In the genomic region with DNA sequence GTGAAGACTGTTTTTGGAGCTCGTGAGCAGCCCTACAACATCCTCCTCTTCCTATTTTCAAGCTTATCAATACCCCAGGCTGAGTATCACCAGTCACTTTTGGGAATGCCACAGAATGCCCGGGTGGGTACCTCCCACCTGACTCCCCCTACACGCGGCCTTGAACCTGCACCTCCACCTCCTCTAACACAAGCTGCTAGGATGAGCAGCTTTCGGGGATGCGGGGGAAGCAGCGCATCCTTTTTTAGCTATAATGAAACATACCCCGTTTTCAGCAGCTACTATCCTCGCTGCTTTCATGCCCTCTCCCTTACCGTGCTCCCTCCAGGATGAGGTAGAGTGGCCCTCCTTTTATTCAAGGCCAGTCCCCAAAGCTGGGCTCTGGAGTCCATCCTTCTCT, we compare ENCODE assay signal across 17 cellular contexts. TPM values are rescaled to one million over a fixed set of nuclear protein-coding genes. Genes with fewer than 3 reads are reported as not detected.
DNase-seq lines count a peak whose midpoint lies in the region; ATAC-seq, FAIRE-seq and TF ChIP-seq lines count a peak whose summit lies in the region.
"Had no signal": no experiment of that assay in that cellular context is flagged by ENCODE, and none has a peak within 500 bp of the region (broad histone marks: within the 10 kb centered on the region; RNA-seq: fewer than 3 reads in every experiment).

No MANE protein-coding gene starts in this region.

- H3K4me3 Mint-ChIP-seq in CD4-positive, CD25-positive, alpha-beta regulatory T cell, result peak overlapping the region in 3 of 4 donors; percentile 38 to 51 (median 42)
- no peak overlapping the region for H3K4me3 Mint-ChIP-seq in CD8-positive, alpha-beta T cell

- no peaks in the 10 kb centered on the region for H3K27me3 ChIP-seq in CD4-positive, CD25-positive, alpha-beta regulatory T cell (ENCODE audit: control insufficient read depth, insufficient read depth, low read length)
- no peaks in the 10 kb centered on the region for H3K27me3 ChIP-seq in CD8-positive, alpha-beta T cell (ENCODE audit: insufficient read depth, low read length)
- no peaks in the 10 kb centered on the region for H3K27me3 ChIP-seq in pancreas
- H3K27me3 ChIP-seq: dorsolateral prefrontal cortex, esophagus squamous epithelium, ovary had no signal

- peaks cover 2% of the 10 kb centered on the region for H3K36me3 ChIP-seq in CD4-positive, CD25-positive, alpha-beta regulatory T cell (ENCODE audit: control insufficient read depth, insufficient read depth, low read length)
- no peaks in the 10 kb centered on the region for H3K36me3 ChIP-seq in CD8-positive, alpha-beta T cell (ENCODE audit: insufficient read depth, low read length)
- H3K36me3 ChIP-seq in pancreas, result no peaks in the 10 kb centered on the region
- H3K36me3 ChIP-seq: ovary had no signal

- TF ChIP-seq CTCF in CD8-positive, alpha-beta T cell (IDR thresholded peaks at IDR 0.05), result no peak
- no peak for TF ChIP-seq CTCF in pancreas (IDR thresholded peaks at IDR 0.05)

- CTCF ChIA-PET in CD8-positive, alpha-beta T cell (lab: Charles Lee), result no interaction called here

- no peak for DNase-seq in CD4-positive, CD25-positive, alpha-beta regulatory T cell
- no peak for DNase-seq in CD8-positive, alpha-beta T cell
- no peak for DNase-seq in pancreas
- DNase-seq in NCI-H748 treated with DMSO at 0.1 percent for 48 hours (lab: John Stamatoyannopoulos, UW), result no peak
- DNase-seq in LoVo (ENCODE audit: low spot score), result no peak
- DNase-seq: activated CD4-positive, CD25-positive, alpha-beta regulatory T cell; AML-193; esophagus squamous epithelium; GDM1; HCEC 1CT; KBM-7; NCI-H2029 treated with DMSO at 0.1 percent for 48 hours; ovary; T-helper 1 cell had no signal

- no peaks in the 10 kb centered on the region for H3K27me3 Mint-ChIP-seq in CD4-positive, CD25-positive, alpha-beta regulatory T cell
- no peaks in the 10 kb centered on the region for H3K27me3 Mint-ChIP-seq in CD8-positive, alpha-beta T cell (ENCODE audit: low read depth)

- peaks cover 6% of the 10 kb centered on the region for H3K36me3 Mint-ChIP-seq in CD4-positive, CD25-positive, alpha-beta regulatory T cell
- H3K36me3 Mint-ChIP-seq in CD8-positive, alpha-beta T cell, result peaks cover 22% of the 10 kb centered on the region

- H3K9me3 Mint-ChIP-seq in CD4-positive, CD25-positive, alpha-beta regulatory T cell, result no peaks in the 10 kb centered on the region
- H3K9me3 Mint-ChIP-seq in CD8-positive, alpha-beta T cell, result no peaks in the 10 kb centered on the region

- ATAC-seq in CD4-positive, CD25-positive, alpha-beta regulatory T cell (ENCODE audit: low read depth in 2 of 2), result no peak
- no peak for ATAC-seq in CD8-positive, alpha-beta T cell
- ATAC-seq in pancreas (peak in 1 of 4 donors; percentile 8), HG03097 (IDR thresholded peaks at IDR 0.05; ENCODE audit: low FRiP score, unreplicated experiment) (no peak)

- POLR2A ChIA-PET in CD8-positive, alpha-beta T cell (lab: Charles Lee), result no interaction called here

- intact Hi-C loops in CD8-positive, alpha-beta T cell (cut with DNase I, micrococcal nuclease), result loop anchor here in 1 of 2 experiments (5.0 kb wide), 1 partner anchor 39 kb away; no protein-coding TSS in a partner anchor
- intact Hi-C loops in pancreas (cut with DNase I), result no loop called here

- no peak overlapping the region for H3K27ac ChIP-seq in CD4-positive, CD25-positive, alpha-beta regulatory T cell (ENCODE audit: insufficient read depth, low read length, poor library complexity, severe bottlenecking)
- no peak overlapping the region for H3K27ac ChIP-seq in CD8-positive, alpha-beta T cell (ENCODE audit: low read depth, low read length)
- H3K27ac ChIP-seq in angular gyrus (ENCODE audit: low read depth, low read length), result peak overlapping the region; percentile 67
- peak overlapping the region; percentile 19 to 64 (median 46) for H3K27ac ChIP-seq in pancreas
- H3K27ac ChIP-seq: ovary had no signal

- WGBS in pancreas, 2 donors, result 76 to 80% methylated on average over 10 of the region's 10 CpGs

- H3K4me1 Mint-ChIP-seq in CD4-positive, CD25-positive, alpha-beta regulatory T cell, result peaks cover 29 to 100% (median 79%) of the 10 kb centered on the region in 4 donors
- peaks cover 90% of the 10 kb centered on the region for H3K4me1 Mint-ChIP-seq in CD8-positive, alpha-beta T cell (ENCODE audit: low read depth)

- no peak for FAIRE-seq in pancreas (lab: Jason Lieb, UNC)

- no peak overlapping the region for H3K4me3 ChIP-seq in CD4-positive, CD25-positive, alpha-beta regulatory T cell (ENCODE audit: low read depth, low read length)
- H3K4me3 ChIP-seq in CD8-positive, alpha-beta T cell (ENCODE audit: low read depth, low read length), result no peak overlapping the region
- no peak overlapping the region for H3K4me3 ChIP-seq in pancreas
- H3K4me3 ChIP-seq: esophagus squamous epithelium, ovary had no signal

- peaks cover 91% of the 10 kb centered on the region for H3K4me1 ChIP-seq in CD4-positive, CD25-positive, alpha-beta regulatory T cell (ENCODE audit: control insufficient read depth, insufficient read depth, low read length, poor library complexity, severe bottlenecking)
- peaks cover 64% of the 10 kb centered on the region for H3K4me1 ChIP-seq in CD8-positive, alpha-beta T cell (ENCODE audit: insufficient read depth, low read length)
- peaks cover 0 to 13% (median 3%) of the 10 kb centered on the region in 3 donors for H3K4me1 ChIP-seq in pancreas

- peak overlapping the region in 2 of 3 donors; percentile 82 to 95 for H3K27ac Mint-ChIP-seq in CD4-positive, CD25-positive, alpha-beta regulatory T cell
- H3K27ac Mint-ChIP-seq in CD8-positive, alpha-beta T cell, result peak overlapping the region; percentile 85

- no peaks in the 10 kb centered on the region for H3K9me3 ChIP-seq in CD4-positive, CD25-positive, alpha-beta regulatory T cell (ENCODE audit: control insufficient read depth in 2 of 2, low read length in 2 of 2)
- H3K9me3 ChIP-seq in CD8-positive, alpha-beta T cell (ENCODE audit: low read length), result no peaks in the 10 kb centered on the region
- no peaks in the 10 kb centered on the region for H3K9me3 ChIP-seq in pancreas
- H3K9me3 ChIP-seq: esophagus squamous epithelium, ovary had no signal

RNA-seq across cellular contexts. Expression of a gene that starts 55.4 kb away (rescaled TPM):
- 141 TPM for total RNA-seq in CD4-positive, CD25-positive, alpha-beta regulatory T cell
- 10 to 100 TPM; 26.7 to 58.4 (median 40.9) TPM for polyA plus RNA-seq in CD4-positive, CD25-positive, alpha-beta regulatory T cell
- 10 to 100 TPM; 69.9 to 71.5 TPM for total RNA-seq in CD8-positive, alpha-beta T cell
- total RNA-seq in pancreas, result 10 to 100 TPM; 28.4 to 55.7 (median 39.1) TPM
- polyA plus RNA-seq in pancreas, result 10 to 100 TPM; 15.5 to 32.5 TPM

Comparison
In these comparisons a context has a peak if more than half of its experiments do, and no peak if none do; other contexts are left out.
1. H3K27ac ChIP-seq: peak in angular gyrus (single experiment) and pancreas (4 of 4); none in CD4-positive, CD25-positive, alpha-beta regulatory T cell (single experiment) and CD8-positive, alpha-beta T cell (single experiment).